Comparison of ENCODE assay signal across 8 cellular contexts in genomic region chr1:8598060-8598724, GRCh38.
DNase-seq lines count a peak whose midpoint lies in the region; ATAC-seq, FAIRE-seq and TF ChIP-seq lines count a peak whose summit lies in the region.

No MANE protein-coding gene starts in this region.

- no peak overlapping the region for H3K27ac ChIP-seq in A549

- 72% methylated on average over 13 of the region's 15 CpGs for WGBS in A549 (ENCODE audit: missing lambda C conversion rate)

- TF ChIP-seq RAD21 in A549 (conservative IDR thresholded peaks at IDR 0.05 in 1 of 2, IDR thresholded peaks at IDR 0.05 in 1 of 2): no peak

- peak in 1 of 2 experiments; percentile 17 for DNase-seq in A549 (ENCODE audit: low read depth in 1 of 2, low spot score in 1 of 2)
- DNase-seq in NCI-H146 treated with DMSO at 0.1 percent for 48 hours (lab: John Stamatoyannopoulos, UW; ENCODE audit: unreplicated experiment): peak; percentile 57
- peak; percentile 34 for DNase-seq in endothelial cell (ENCODE audit: low spot score)
- DNase-seq in middle frontal gyrus (ENCODE audit: extremely low spot score, low spot score): peak; percentile 61
- no peak for DNase-seq in Kasumi-1 (lab: John Stamatoyannopoulos, UW)
- DNase-seq in activated CD8-positive, alpha-beta memory T cell treated with anti-CD3 and anti-CD28 coated beads for 24 hours: no peak
- DNase-seq in SK-N-DZ (ENCODE audit: low spot score): no peak

- H3K27ac Mint-ChIP-seq in endothelial cell (ENCODE audit: unreplicated experiment): peak overlapping the region; percentile 85

- H3K4me1 ChIP-seq in A549: peaks cover 11% of the 10 kb centered on the region; the same call in 2 of the 3 replicates

- CTCF ChIA-PET in A549 (lab: Yijun Ruan, JAX): interaction anchor here (1.1 to 1.2 kb wide), 2 partner anchors 36 to 73 kb away, joined by 3 read pairs; no protein-coding TSS in a partner anchor

- peaks cover 27% of the 10 kb centered on the region for H3K4me1 Mint-ChIP-seq in endothelial cell (ENCODE audit: unreplicated experiment)

- no peak for FAIRE-seq in A549 (lab: Jason Lieb, UNC)

- H3K9me3 Mint-ChIP-seq in endothelial cell (ENCODE audit: unreplicated experiment): no peaks in the 10 kb centered on the region

- H3K9me3 ChIP-seq in A549: no peaks in the 10 kb centered on the region

- no peak for TF ChIP-seq POLR2A in A549 (IDR thresholded peaks at IDR 0.05; ENCODE audit: low read length)

- TF ChIP-seq CTCF in A549 (IDR thresholded peaks at IDR 0.05): no peak
- TF ChIP-seq CTCF in endothelial cell (IDR thresholded peaks at IDR 0.05; ENCODE audit: unreplicated experiment): no peak

- POLR2A ChIA-PET in A549 (lab: Yijun Ruan, JAX): no interaction called here

- ATAC-seq in A549 (peak; percentile 85 to 87), GM21786 (IDR thresholded peaks at IDR 0.05; ENCODE audit: unreplicated experiment) (no peak)

- H3K4me3 Mint-ChIP-seq in endothelial cell (ENCODE audit: unreplicated experiment): no peak overlapping the region

- H3K27me3 Mint-ChIP-seq in endothelial cell (ENCODE audit: unreplicated experiment): peaks cover 5% of the 10 kb centered on the region

- H3K4me3 ChIP-seq in A549: no peak overlapping the region

- peaks cover 17% of the 10 kb centered on the region for H3K36me3 Mint-ChIP-seq in endothelial cell (ENCODE audit: low read depth, unreplicated experiment)

- H3K4me2 ChIP-seq in A549: no peak overlapping the region

- no peak for TF ChIP-seq EP300 in A549 (IDR thresholded peaks at IDR 0.05)

TF ChIP-seq in A549, 52 proteins besides CTCF, POLR2A, EP300 and RAD21:
- TF ChIP-seq RCOR1 (IDR thresholded peaks at IDR 0.05; ENCODE audit: low read depth, low read length) (no peak), BHLHE40 (IDR thresholded peaks at IDR 0.05; ENCODE audit: low read depth, low read length) (no peak), CBX2 (IDR thresholded peaks at IDR 0.05; ENCODE audit: borderline replicate concordance, low read depth) (no peak), CEBPB (IDR thresholded peaks at IDR 0.05) (no peak), MAFK (IDR thresholded peaks at IDR 0.05; ENCODE audit: partially characterized antibody) (no peak), NPAS2 (CRISPR knock-in tag; IDR thresholded peaks at IDR 0.05; ENCODE audit: borderline replicate concordance) (no peak)

Comparison
In these comparisons a context has a peak if more than half of its experiments do, and no peak if none do; other contexts are left out.
1. DNase-seq: peak in NCI-H146 treated with DMSO at 0.1 percent for 48 hours (single experiment), endothelial cell (single experiment) and middle frontal gyrus (single experiment); none in Kasumi-1 (0 of 2), activated CD8-positive, alpha-beta memory T cell treated with anti-CD3 and anti-CD28 coated beads for 24 hours (single experiment) and SK-N-DZ (single experiment).